ENCODE assay signal across 8 cellular contexts in the genomic region with DNA sequence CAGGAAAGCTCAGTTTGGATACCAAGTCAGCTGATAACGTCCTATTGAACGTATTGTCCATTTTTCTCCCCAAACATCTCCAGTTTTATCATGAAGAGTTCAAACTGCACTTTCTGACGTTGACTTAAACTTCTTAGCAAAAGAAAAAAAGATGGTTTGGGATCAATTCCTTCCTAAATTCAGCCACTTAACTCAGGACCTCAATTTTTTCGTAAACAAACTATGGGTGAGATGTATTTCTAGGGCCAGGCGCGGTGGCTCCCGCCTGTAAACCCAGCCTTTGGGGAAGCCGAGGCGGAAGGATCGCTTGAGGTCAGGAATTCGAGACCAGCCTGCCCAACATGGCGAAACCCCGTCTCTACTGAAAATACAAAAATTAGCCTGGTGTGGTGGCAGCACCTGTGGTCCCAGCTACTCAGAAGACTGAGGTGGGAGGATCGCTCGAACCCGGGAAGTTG. TPM values are rescaled to one million over a fixed set of nuclear protein-coding genes. Genes with fewer than 3 reads are reported as not detected.
DNase-seq lines count a peak whose midpoint lies in the region; ATAC-seq and TF ChIP-seq lines count a peak whose summit lies in the region.

No MANE protein-coding gene starts in this region.

- intact Hi-C loops in aorta (cut with DNase I) = no loop called here

- no peaks in the 10 kb centered on the region for H3K9me3 ChIP-seq in aorta (ENCODE audit: control insufficient read depth, low read length)

- H3K36me3 ChIP-seq in aorta (ENCODE audit: control insufficient read depth in 1 of 2, insufficient read depth in 2 of 2, low read length in 1 of 2) = no peaks in the 10 kb centered on the region

- H3K27ac ChIP-seq in aorta (ENCODE audit: low read depth in 1 of 2, low read length in 2 of 2) = no peak overlapping the region

- peaks cover 0 to 4% of the 10 kb centered on the region in 2 donors for H3K4me1 ChIP-seq in aorta (ENCODE audit: control insufficient read depth in 1 of 2, insufficient read depth in 2 of 2, low read length in 2 of 2)

- DNase-seq in stimulated activated naive CD8-positive, alpha-beta T cell treated with anti-CD3 and anti-CD28 coated beads, Interleukin-15, Interleukin-2, amounts not matched to agents 100 U/mL and 50 U/mL, for 24 hours = no peak
- DNase-seq in mesothelial cell of epicardium (ENCODE audit: low spot score in 2 of 2, unreplicated experiment in 2 of 2) (no peak), aorta (no peak), mucosa of gallbladder (ENCODE audit: low spot score) (no peak), NCI-H2081 treated with DMSO at 0.1 percent for 48 hours (lab: John Stamatoyannopoulos, UW) (no peak), GM10248 (ENCODE audit: extremely low spot score) (no peak)

- no peaks in the 10 kb centered on the region for H3K27me3 ChIP-seq in aorta (ENCODE audit: control insufficient read depth in 1 of 2, insufficient read depth in 2 of 2, low read length in 1 of 2)

- H3K4me1 Mint-ChIP-seq in stimulated activated naive CD8-positive, alpha-beta T cell treated with anti-CD3 and anti-CD28 coated beads, Interleukin-15, Interleukin-2, amounts not matched to agents 100 ng/mL and 50 ng/mL, for 24 hours (ENCODE audit: low read depth) = peaks cover 36% of the 10 kb centered on the region
- H3K4me1 Mint-ChIP-seq in brain = peaks cover 21% of the 10 kb centered on the region
- H3K4me1 Mint-ChIP-seq in mesothelial cell of epicardium = peaks cover 19% of the 10 kb centered on the region

- 44 to 51% methylated on average over 16 of the region's 16 CpGs for WGBS in aorta, 2 donors

- H3K36me3 Mint-ChIP-seq in stimulated activated naive CD8-positive, alpha-beta T cell treated with anti-CD3 and anti-CD28 coated beads, Interleukin-15, Interleukin-2, amounts not matched to agents 100 ng/mL and 50 ng/mL, for 24 hours (ENCODE audit: low read depth) = peaks cover 22% of the 10 kb centered on the region
- H3K36me3 Mint-ChIP-seq in brain (peaks cover 26% of the 10 kb centered on the region), mesothelial cell of epicardium (peaks cover 9% of the 10 kb centered on the region)

- H3K27ac Mint-ChIP-seq in stimulated activated naive CD8-positive, alpha-beta T cell treated with anti-CD3 and anti-CD28 coated beads, Interleukin-15, Interleukin-2, amounts not matched to agents 100 ng/mL and 50 ng/mL, for 24 hours = peak overlapping the region; percentile 98
- H3K27ac Mint-ChIP-seq in brain (peak overlapping the region; percentile 89 to 98 (median 96)), mesothelial cell of epicardium (no peak overlapping the region)

- peak overlapping the region; percentile 27 to 62 for H3K4me3 ChIP-seq in aorta (ENCODE audit: low read length in 2 of 2)

- H3K9me3 Mint-ChIP-seq in stimulated activated naive CD8-positive, alpha-beta T cell treated with anti-CD3 and anti-CD28 coated beads, Interleukin-15, Interleukin-2, amounts not matched to agents 100 ng/mL and 50 ng/mL, for 24 hours = no peaks in the 10 kb centered on the region
- peaks cover 0 to 4% (median 2%) of the 10 kb centered on the region in 5 experiments for H3K9me3 Mint-ChIP-seq in brain
- no peaks in the 10 kb centered on the region for H3K9me3 Mint-ChIP-seq in mesothelial cell of epicardium

- no peaks in the 10 kb centered on the region for H3K27me3 Mint-ChIP-seq in stimulated activated naive CD8-positive, alpha-beta T cell treated with anti-CD3 and anti-CD28 coated beads, Interleukin-15, Interleukin-2, amounts not matched to agents 100 ng/mL and 50 ng/mL, for 24 hours
- H3K27me3 Mint-ChIP-seq in brain (peaks cover 6% of the 10 kb centered on the region), mesothelial cell of epicardium (ENCODE audit: low read depth) (no peaks in the 10 kb centered on the region)

- POLR2A ChIA-PET in GM10248 (lab: Yijun Ruan, JAX) = interaction anchor here (1.0 to 1.2 kb wide), 2 partner anchors 10 to 14 kb away, joined by 3 to 4 read pairs; no protein-coding TSS in a partner anchor

- H3K4me3 Mint-ChIP-seq in stimulated activated naive CD8-positive, alpha-beta T cell treated with anti-CD3 and anti-CD28 coated beads, Interleukin-15, Interleukin-2, amounts not matched to agents 100 ng/mL and 50 ng/mL, for 24 hours = peak overlapping the region; percentile 96
- H3K4me3 Mint-ChIP-seq in brain (peak overlapping the region; percentile 95 to 97 (median 97)), mesothelial cell of epicardium (peak overlapping the region; percentile 98)

- TF ChIP-seq CTCF in brain (conservative IDR thresholded peaks at IDR 0.05) (no peak), mesothelial cell of epicardium (IDR thresholded peaks at IDR 0.05; ENCODE audit: unreplicated experiment) (no peak), GM10248 (IDR thresholded peaks at IDR 0.05; ENCODE audit: control extremely low read depth, extremely low read depth, low read depth, missing control alignments) (no peak)

- no peak for ATAC-seq in stimulated activated naive CD8-positive, alpha-beta T cell treated with anti-CD3 and anti-CD28 coated beads, Interleukin-15, Interleukin-2, amounts not matched to agents 100 U/mL and 50 U/mL, for 24 hours
- ATAC-seq in aorta (ENCODE audit: low FRiP score) = no peak

- CTCF ChIA-PET in GM10248 (lab: Yijun Ruan, JAX) = interaction anchor here (0.9 to 2.8 kb wide), 4 partner anchors 8 to 21 kb away, joined by 3 to 26 read pairs (median 3); no protein-coding TSS in a partner anchor

RNA-seq across cellular contexts. Expression of gene MRPS25, which starts 0.5 kb away (rescaled TPM):
- 19.4 TPM for polyA plus RNA-seq in brain (ENCODE audit: insufficient read depth, low read depth, low replicate concordance)
- 66.3 to 70.4 TPM (median 66.7 TPM) in 3 replicates for total RNA-seq in mesothelial cell of epicardium
- 10 to 100 TPM; 27.5 to 37.6 TPM for total RNA-seq in aorta
- polyA plus RNA-seq in aorta = 10 to 100 TPM; 10.8 to 31.8 TPM
- total RNA-seq in mucosa of gallbladder = 48.8 TPM

RNA-seq across cellular contexts. Expression of gene RBSN, which starts 33.4 kb away (rescaled TPM):
- polyA plus RNA-seq in brain (ENCODE audit: insufficient read depth, low read depth, low replicate concordance) (12.6 TPM), aorta (10 to 100 TPM; 12.9 to 13.8 TPM)
- total RNA-seq in mesothelial cell of epicardium (35.2 to 38.1 TPM (median 35.8 TPM) in 3 replicates), aorta (10 to 100 TPM; 32.4 to 39.2 TPM), mucosa of gallbladder (19.2 TPM)
